Comparison of ENCODE assay signal across 37 cellular contexts in genomic region chr15:65993762-65994161, GRCh38.
DNase-seq lines count a peak whose midpoint lies in the region; ATAC-seq, FAIRE-seq and TF ChIP-seq lines count a peak whose summit lies in the region.
"Had no signal": no experiment of that assay in that cellular context is flagged by ENCODE, and none has a peak within 500 bp of the region (broad histone marks: within the 10 kb centered on the region; RNA-seq: fewer than 3 reads in every experiment).

No MANE protein-coding gene starts in this region.

- no peak overlapping the region for H3K4ac ChIP-seq in H1 (replicated peaks; ENCODE audit: insufficient read length, low read depth, low read length)

- H3K27ac ChIP-seq in SK-N-SH (ENCODE audit: low read depth in 2 of 2, low read length in 1 of 2) (no peak overlapping the region), H1 (ENCODE audit: low read depth, low read length) (no peak overlapping the region)
- H3K27ac ChIP-seq: 22Rv1; A549; BLaER1; BLaER1 treated with 17β-estradiol and CSF1 and Interleukin-3, amounts not matched to agents 10 nM and 100 nM; C4-2B had no signal

- no peak for FAIRE-seq in H1 (lab: Jason Lieb, UNC)
- FAIRE-seq: A204.1, A549, D721Med had no signal

- H3K4me3 ChIP-seq in SK-N-SH (ENCODE audit: low read depth in 2 of 2, low read length in 1 of 2) (no peak overlapping the region), H1 (ENCODE audit: extremely low read depth in 1 of 4, insufficient read depth in 2 of 4, low read depth in 3 of 4, low read length in 4 of 4) (no peak overlapping the region)
- H3K4me3 ChIP-seq: A549; BLaER1; BLaER1 treated with 17β-estradiol and CSF1 and Interleukin-3, amounts not matched to agents 10 nM and 100 nM had no signal

- H4K8ac ChIP-seq in H1 (ENCODE audit: extremely low read depth, insufficient read depth, low read length) = peak overlapping the region; percentile 31; the same call in 1 of the 2 replicates

- H3K9ac ChIP-seq in SK-N-SH (no peak overlapping the region), H1 (replicated peaks in 1 of 4; ENCODE audit: extremely low read depth in 1 of 4, low read depth in 3 of 4, low read length in 3 of 4) (no peak overlapping the region)
- H3K9ac ChIP-seq: BLaER1; BLaER1 treated with 17β-estradiol and CSF1 and Interleukin-3, amounts not matched to agents 10 nM and 100 nM had no signal

- no peak overlapping the region for H2AFZ ChIP-seq in SK-N-SH (ENCODE audit: low read depth)
- H2AFZ ChIP-seq in H1 (ENCODE audit: low read length) = no peak overlapping the region

- no peak overlapping the region for H3K23ac ChIP-seq in H1 (ENCODE audit: insufficient read length)

- TF ChIP-seq POLR2A in H1 (IDR thresholded peaks at IDR 0.05; ENCODE audit: control extremely low read depth in 1 of 2, low read depth in 2 of 2, low read length in 2 of 2) = no peak

- H3K36me3 Mint-ChIP-seq in nephron progenitor cell (ENCODE audit: low read depth) = no peaks in the 10 kb centered on the region
- H3K36me3 Mint-ChIP-seq: CD14-positive monocyte; CD4-positive, alpha-beta memory T cell; CD4-positive, CD25-positive, alpha-beta regulatory T cell; CD8-positive, alpha-beta memory T cell; CD8-positive, alpha-beta T cell had no signal

- peaks cover 44% of the 10 kb centered on the region for H3K27me3 Mint-ChIP-seq in nephron progenitor cell (ENCODE audit: low read depth, poor library complexity)

- no peak overlapping the region for H2BK120ac ChIP-seq in H1 (replicated peaks; ENCODE audit: low read depth, low read length)

- H2BK20ac ChIP-seq in H1 (ENCODE audit: low read length) = no peak overlapping the region

- no peaks in the 10 kb centered on the region for H3K36me3 ChIP-seq in SK-N-SH (replicated peaks in 1 of 2; ENCODE audit: control insufficient read depth in 1 of 2, insufficient read depth in 2 of 2, low read length in 1 of 2)
- H3K36me3 ChIP-seq in H1 (ENCODE audit: control insufficient read depth in 2 of 4, insufficient read depth in 4 of 4, low read length in 3 of 4) = no peaks in the 10 kb centered on the region
- H3K36me3 ChIP-seq: BE2C; BLaER1; BLaER1 treated with 17β-estradiol and CSF1 and Interleukin-3, amounts not matched to agents 10 nM and 100 nM had no signal

- H2AK5ac ChIP-seq in H1 (ENCODE audit: low read depth, low read length) = no peak overlapping the region

- no peaks in the 10 kb centered on the region for H3K23me2 ChIP-seq in H1 (ENCODE audit: low read depth, low read length)

- H3K79me2 ChIP-seq in SK-N-SH (ENCODE audit: insufficient read depth) (no peaks in the 10 kb centered on the region), H1 (ENCODE audit: control insufficient read depth in 1 of 2, insufficient read depth in 2 of 2, low read length in 2 of 2) (no peaks in the 10 kb centered on the region)

- TF ChIP-seq EP300 in SK-N-SH (IDR thresholded peaks at IDR 0.05; ENCODE audit: borderline replicate concordance in 1 of 2, low read depth in 1 of 2, low read length in 1 of 2) (no peak), H1 (IDR thresholded peaks at IDR 0.05; ENCODE audit: borderline replicate concordance in 1 of 2, low read depth in 2 of 2, low read length in 2 of 2) (no peak)

- H2BK15ac ChIP-seq in H1 (ENCODE audit: low read length) = peak overlapping the region; percentile 75; the same call in 1 of the 2 replicates

- peak; percentile 58 for DNase-seq in SK-N-SH
- no peak for DNase-seq in H1 (ENCODE audit: low read depth in 1 of 2, low spot score in 2 of 2)
- no peak for DNase-seq in nephron progenitor cell
- DNase-seq in activated T-cell treated with anti-CD3 and anti-CD28 coated beads, Interleukin-2, amount 50 U/mL, for 1 hour = no peak
- DNase-seq: 8988T; ACHN; AML-193; C1 segment of cervical spinal cord; Calu3; CD4-positive, alpha-beta memory T cell; CD4-positive, alpha-beta T cell; CD4-positive, CD25-positive, alpha-beta regulatory T cell; CD8-positive, alpha-beta memory T cell; CD8-positive, alpha-beta T cell; COR-L47; DMS 273 treated with DMSO at 0.1 percent for 48 hours; DMS153; DMS53; DMS79; DMS79 treated with DMSO at 0.1 percent for 48 hours; DND-41; EL had no signal

- TF ChIP-seq RAD21 in SK-N-SH (IDR thresholded peaks at IDR 0.05; ENCODE audit: low read length) (no peak), H1 (IDR thresholded peaks at IDR 0.05 in 1 of 2, conservative IDR thresholded peaks at IDR 0.05 in 1 of 2; ENCODE audit: low read depth in 2 of 2, low read length in 2 of 2) (no peak)

- H4K20me1 ChIP-seq in SK-N-SH (ENCODE audit: insufficient read depth) = no peaks in the 10 kb centered on the region
- no peaks in the 10 kb centered on the region for H4K20me1 ChIP-seq in H1 (replicated peaks in 1 of 2; ENCODE audit: control insufficient read depth in 1 of 2, insufficient read depth in 2 of 2, low read length in 2 of 2)
- H4K20me1 ChIP-seq: BLaER1 had no signal

- POLR2A ChIA-PET in SK-N-SH (lab: Yijun Ruan, JAX) = no interaction called here
- POLR2A ChIA-PET in H1 (lab: Charles Lee; ENCODE audit: partially characterized antibody) = interaction anchor here (0.7 kb wide), 1 partner anchor 35 kb away, joined by 3 read pairs; no protein-coding TSS in a partner anchor

- TF ChIP-seq CTCF in SK-N-SH (IDR thresholded peaks at IDR 0.05) (no peak), H1 (IDR thresholded peaks at IDR 0.05; ENCODE audit: control extremely low read depth in 1 of 3, insufficient read depth in 1 of 3, low read depth in 1 of 3, low read length in 3 of 3) (no peak), nephron progenitor cell (IDR thresholded peaks at IDR 0.05) (no peak)

- H3F3A ChIP-seq in SK-N-SH (replicated peaks; ENCODE audit: insufficient read depth) = no peaks in the 10 kb centered on the region

- H3K18ac ChIP-seq in H1 (ENCODE audit: extremely low read depth, low read length) = no peak overlapping the region

- H3K4me3 Mint-ChIP-seq in nephron progenitor cell = peak overlapping the region; percentile 13
- H3K4me3 Mint-ChIP-seq: B cell; CD4-positive, alpha-beta memory T cell; CD4-positive, alpha-beta T cell; CD4-positive, CD25-positive, alpha-beta regulatory T cell; CD8-positive, alpha-beta memory T cell; CD8-positive, alpha-beta T cell had no signal

- H3K4me1 ChIP-seq in SK-N-SH (ENCODE audit: control insufficient read depth in 1 of 2, insufficient read depth in 2 of 2, low read depth in 1 of 2, low read length in 1 of 2) (peaks cover 0 to 30% of the 10 kb centered on the region in 2 experiments; a peak in 1 of 4 replicates), H1 (replicated peaks in 1 of 4; ENCODE audit: control insufficient read depth in 3 of 4, insufficient read depth in 4 of 4, low read length in 3 of 4) (peaks cover 0 to 19% (median 5%) of the 10 kb centered on the region in 4 experiments; a peak in 5 of 7 replicates)
- H3K4me1 ChIP-seq: A549; BLaER1; BLaER1 treated with 17β-estradiol and CSF1 and Interleukin-3, amounts not matched to agents 10 nM and 100 nM; Caco-2 had no signal

- no peak overlapping the region for H3K4me2 ChIP-seq in SK-N-SH
- no peak overlapping the region for H3K4me2 ChIP-seq in H1 (ENCODE audit: insufficient read depth in 1 of 2, low read depth in 2 of 2, low read length in 2 of 2)
- H3K4me2 ChIP-seq: A549; BLaER1; BLaER1 treated with 17β-estradiol and CSF1 and Interleukin-3, amounts not matched to agents 10 nM and 100 nM had no signal

- H3K9me2 ChIP-seq in SK-N-SH = no peaks in the 10 kb centered on the region

- no peak overlapping the region for H3K14ac ChIP-seq in H1 (ENCODE audit: insufficient read length)

- H2BK5ac ChIP-seq in H1 (ENCODE audit: low read depth, low read length) = no peak overlapping the region

- H3K4me1 Mint-ChIP-seq in nephron progenitor cell = peaks cover 70% of the 10 kb centered on the region
- H3K4me1 Mint-ChIP-seq: B cell; CD14-positive monocyte; CD4-positive, alpha-beta memory T cell; CD4-positive, CD25-positive, alpha-beta regulatory T cell; CD8-positive, alpha-beta memory T cell had no signal

- H4K91ac ChIP-seq in H1 (replicated peaks; ENCODE audit: insufficient read length, low read length) = no peak overlapping the region

- no peak overlapping the region for H2BK12ac ChIP-seq in H1 (ENCODE audit: low read depth, low read length)

- H4K5ac ChIP-seq in H1 (ENCODE audit: insufficient read length, low read depth, low read length) = no peak overlapping the region

- H3K56ac ChIP-seq in H1 (replicated peaks; ENCODE audit: insufficient read length, low read depth, low read length) = no peak overlapping the region

- H3K9me3 ChIP-seq in SK-N-SH = no peaks in the 10 kb centered on the region
- H3K9me3 ChIP-seq in H1 (ENCODE audit: insufficient read depth in 2 of 2, low read depth in 1 of 2, low read length in 1 of 2) = no peaks in the 10 kb centered on the region
- H3K9me3 ChIP-seq: A549; BE2C; BLaER1; BLaER1 treated with 17β-estradiol and CSF1 and Interleukin-3, amounts not matched to agents 10 nM and 100 nM; Caco-2 had no signal

- CTCF ChIA-PET in SK-N-SH (lab: Yijun Ruan, JAX) = interaction anchor here (0.6 to 2.1 kb wide), 4 partner anchors 10 to 193 kb away, joined by 3 to 10 read pairs (median 3); no protein-coding TSS in a partner anchor
- CTCF ChIA-PET in H1 (lab: Charles Lee; ENCODE audit: partially characterized antibody) = interaction anchor here (1.1 to 9.7 kb wide), 4 partner anchors 10 to 52 kb away, joined by 3 to 70 read pairs (median 4); no protein-coding TSS in a partner anchor

- ATAC-seq in SK-N-SH treated with all-trans-retinoic acid at 6 μM for 48 hours (no peak), esophagus mucosa (peak; percentile 26), GM21825 (IDR thresholded peaks at IDR 0.05; ENCODE audit: unreplicated experiment) (no peak), GM18909 (IDR thresholded peaks at IDR 0.05; ENCODE audit: poor library complexity, unreplicated experiment) (no peak)
- ATAC-seq: A549; CD8-positive, alpha-beta T cell had no signal

- H3K9me3 Mint-ChIP-seq in nephron progenitor cell = no peaks in the 10 kb centered on the region
- H3K9me3 Mint-ChIP-seq: CD14-positive monocyte; CD4-positive, alpha-beta memory T cell; CD4-positive, alpha-beta T cell; CD4-positive, CD25-positive, alpha-beta regulatory T cell; CD8-positive, alpha-beta memory T cell; CD8-positive, alpha-beta T cell had no signal

- H3K79me1 ChIP-seq in H1 (ENCODE audit: low read depth, low read length) = no peaks in the 10 kb centered on the region; the same call in 1 of the 2 replicates

- WGBS in SK-N-SH (ENCODE audit: low lambda C conversion rate) = 23% methylated on average over 7 of the region's 7 CpGs
- 87% methylated on average over 7 of the region's 7 CpGs; no CpG with 5 or more reads in 1 of the 2 experiments for WGBS in H1 (ENCODE audit: extremely low coverage in 1 of 2, insufficient coverage in 1 of 2, insufficient read length in 1 of 2, insufficient replicate concordance in 2 of 2, low coverage in 1 of 2, low lambda C conversion rate in 2 of 2, missing lambda C conversion rate in 1 of 2), 2 experiments

- H3K27ac Mint-ChIP-seq in nephron progenitor cell = no peak overlapping the region
- H3K27ac Mint-ChIP-seq: B cell; CD14-positive monocyte; CD4-positive, alpha-beta memory T cell; CD4-positive, alpha-beta T cell; CD4-positive, CD25-positive, alpha-beta regulatory T cell; CD8-positive, alpha-beta memory T cell; CD8-positive, alpha-beta T cell had no signal

- H3K27me3 ChIP-seq in SK-N-SH (ENCODE audit: insufficient read depth) (peaks cover 16% of the 10 kb centered on the region; the same call in 1 of the 2 replicates), H1 (replicated peaks in 1 of 4; ENCODE audit: control insufficient read depth in 3 of 4, extremely low read depth in 1 of 4, insufficient read depth in 3 of 4, low read length in 3 of 4) (no peaks in the 10 kb centered on the region)
- H3K27me3 ChIP-seq: BE2C; BLaER1; BLaER1 treated with 17β-estradiol and CSF1 and Interleukin-3, amounts not matched to agents 10 nM and 100 nM had no signal
